In the genomic region with DNA sequence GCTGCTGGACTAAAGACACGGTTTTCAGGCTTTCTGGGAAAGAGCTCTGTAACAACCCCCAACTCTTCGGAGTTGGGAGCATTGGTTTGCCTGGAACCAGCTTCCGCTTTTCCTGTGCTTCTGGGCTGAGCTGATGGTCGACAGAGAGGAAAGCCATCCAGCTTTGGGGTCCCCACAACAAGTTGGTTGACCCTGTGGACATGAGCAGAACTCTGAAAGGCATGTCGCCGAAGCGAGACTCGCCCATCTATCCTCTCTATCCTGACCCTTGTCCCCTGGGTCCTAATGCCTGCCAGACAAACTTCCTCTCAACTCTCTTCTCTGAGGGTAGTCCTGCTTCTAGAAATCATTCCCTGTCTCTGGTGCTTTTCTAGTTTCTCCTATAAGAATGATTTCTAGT, we compare ENCODE assay signal across 9 cellular contexts. TPM values are rescaled to one million over a fixed set of nuclear protein-coding genes. Genes with fewer than 3 reads are reported as not detected.
DNase-seq lines count a peak whose midpoint lies in the region; ATAC-seq and TF ChIP-seq lines count a peak whose summit lies in the region.
"Had no signal": no experiment of that assay in that cellular context is flagged by ENCODE, and none has a peak within 500 bp of the region (broad histone marks: within the 10 kb centered on the region; RNA-seq: fewer than 3 reads in every experiment).

No MANE protein-coding gene starts in this region.

- no peak overlapping the region for H3K18ac ChIP-seq in H9 (ENCODE audit: insufficient read length, low read depth, low read length)

- H4K20me1 ChIP-seq in H9 (ENCODE audit: control insufficient read depth, insufficient read depth, insufficient read length) = no peaks in the 10 kb centered on the region

- H3K27ac ChIP-seq in A673 (ENCODE audit: low read depth, low read length, poor library complexity, severe bottlenecking) (no peak overlapping the region), H9 (ENCODE audit: insufficient read length, low read depth, low read length) (no peak overlapping the region)
- no peak overlapping the region for H3K27ac ChIP-seq in effector memory CD4-positive, alpha-beta T cell (ENCODE audit: insufficient read depth, low read length, poor library complexity, severe bottlenecking)
- H3K27ac ChIP-seq: skin epidermis had no signal

- H3K27me3 ChIP-seq in A673 (replicated peaks; ENCODE audit: insufficient read depth, low read depth, low read length, poor library complexity) = no peaks in the 10 kb centered on the region
- H3K27me3 ChIP-seq in H9 (ENCODE audit: insufficient read depth, low read length) = peaks cover 10% of the 10 kb centered on the region; the same call in 1 of the 2 replicates
- H3K27me3 ChIP-seq in effector memory CD4-positive, alpha-beta T cell (replicated peaks; ENCODE audit: control insufficient read depth, insufficient read depth, low read length, poor library complexity, severe bottlenecking) = no peaks in the 10 kb centered on the region

- no peak overlapping the region for H2BK120ac ChIP-seq in H9 (ENCODE audit: low read depth, low read length, poor library complexity, severe bottlenecking)

- H3K4ac ChIP-seq in H9 (ENCODE audit: low read depth, low read length) = no peak overlapping the region

- BruUV-seq in A673 (replicated peaks; lab: Mats Ljungman, UMichigan) = no TSS peak

- H3K4me1 Mint-ChIP-seq in H9 (peaks cover 22 to 26% of the 10 kb centered on the region in 2 experiments), glutamatergic neuron (ENCODE audit: low read depth, unreplicated experiment) (peaks cover 6% of the 10 kb centered on the region)

- no peak overlapping the region for H3K14ac ChIP-seq in H9 (ENCODE audit: insufficient read depth, low read length)

- peaks cover 10% of the 10 kb centered on the region for H3K23me2 ChIP-seq in H9 (ENCODE audit: insufficient read length, low read depth, low read length, poor library complexity, severe bottlenecking)

- no peak overlapping the region for H2BK20ac ChIP-seq in H9 (ENCODE audit: low read depth, low read length, poor library complexity, severe bottlenecking)

- H3K36me3 Mint-ChIP-seq in H9 (ENCODE audit: insufficient read depth in 1 of 3, low read depth in 3 of 3) (peaks cover 0 to 7% (median 0%) of the 10 kb centered on the region in 3 experiments; a peak in 2 of 7 replicates), glutamatergic neuron (ENCODE audit: unreplicated experiment) (no peaks in the 10 kb centered on the region)

- H2BK12ac ChIP-seq in H9 (ENCODE audit: insufficient read length, low read depth, low read length) = no peak overlapping the region

- DNase-seq in A673 (ENCODE audit: low spot score) (peak; percentile 58), H9 (peak; percentile 59), SHP77 treated with DMSO at 0.1 percent for 48 hours (lab: John Stamatoyannopoulos, UW) (peak; percentile 37), glutamatergic neuron (peak; percentile 45), AG08396 (ENCODE audit: low spot score) (no peak), NCI-H2227 (lab: John Stamatoyannopoulos, UW; ENCODE audit: unreplicated experiment) (no peak)
- DNase-seq in effector memory CD4-positive, alpha-beta T cell = no peak

- H2BK5ac ChIP-seq in H9 (ENCODE audit: insufficient read length, low read length) = no peak overlapping the region

- H2AK5ac ChIP-seq in H9 (ENCODE audit: insufficient read length, low read length) = no peak overlapping the region

- H3K9me3 ChIP-seq in A673 (ENCODE audit: low read depth, low read length, poor library complexity, severe bottlenecking) = no peaks in the 10 kb centered on the region
- no peaks in the 10 kb centered on the region for H3K9me3 ChIP-seq in H9 (ENCODE audit: control insufficient read depth, low read depth, low read length)
- no peaks in the 10 kb centered on the region for H3K9me3 ChIP-seq in effector memory CD4-positive, alpha-beta T cell (ENCODE audit: control insufficient read depth, low read length)

- H3K79me2 ChIP-seq in H9 (ENCODE audit: insufficient read depth, low read length) = no peaks in the 10 kb centered on the region

- no peak overlapping the region for H4K5ac ChIP-seq in H9 (ENCODE audit: insufficient read length, low read depth, low read length)

- no peaks in the 10 kb centered on the region for H3K79me1 ChIP-seq in H9 (ENCODE audit: insufficient read depth, low read depth, low read length, poor library complexity, severe bottlenecking)

- no peak overlapping the region for H3K23ac ChIP-seq in H9 (ENCODE audit: insufficient read length, low read depth, low read length)

- no peak overlapping the region for H3K56ac ChIP-seq in H9 (ENCODE audit: insufficient read length, low read depth, low read length)

- peak overlapping the region; percentile 78 to 94 for H3K4me3 Mint-ChIP-seq in H9
- H3K4me3 Mint-ChIP-seq in glutamatergic neuron (ENCODE audit: unreplicated experiment) = peak overlapping the region; percentile 95

- peaks cover 55% of the 10 kb centered on the region for H3K27me3 Mint-ChIP-seq in H9 (ENCODE audit: low read depth)
- H3K27me3 Mint-ChIP-seq in glutamatergic neuron (ENCODE audit: unreplicated experiment) = peaks cover 11% of the 10 kb centered on the region

- H3K4me1 ChIP-seq in A673 (ENCODE audit: insufficient read depth, low read length, poor library complexity, severe bottlenecking) (no peaks in the 10 kb centered on the region), H9 (ENCODE audit: insufficient read depth, low read length) (no peaks in the 10 kb centered on the region)
- H3K4me1 ChIP-seq in effector memory CD4-positive, alpha-beta T cell (ENCODE audit: control insufficient read depth, insufficient read depth, low read length, poor library complexity, severe bottlenecking) = no peaks in the 10 kb centered on the region

- POLR2A ChIA-PET in A673 (lab: Charles Lee; ENCODE audit: low non-redundant PET) = no interaction called here

- H3K36me3 ChIP-seq in A673 (ENCODE audit: insufficient read depth, low read length, poor library complexity, severe bottlenecking) = no peaks in the 10 kb centered on the region
- no peaks in the 10 kb centered on the region for H3K36me3 ChIP-seq in effector memory CD4-positive, alpha-beta T cell (ENCODE audit: control insufficient read depth, insufficient read depth, low read length)

- H3K4me2 ChIP-seq in H9 (ENCODE audit: insufficient read depth, insufficient read length, low read length) = peak overlapping the region; percentile 58

- H4K8ac ChIP-seq in H9 (replicated peaks; ENCODE audit: insufficient read length, low read depth, low read length) = no peak overlapping the region

- intact Hi-C loops in A673 (cut with micrococcal nuclease; ENCODE audit: unreplicated experiment) = no loop called here

- H3T11ph ChIP-seq in H9 (ENCODE audit: low read length) = no peak overlapping the region

- H2BK15ac ChIP-seq in H9 (ENCODE audit: low read depth, low read length) = no peak overlapping the region

- WGBS in H9 (ENCODE audit: extremely low coverage, insufficient read length, low lambda C conversion rate) = no CpG with 5 or more reads among the region's 8 CpGs

- CTCF ChIA-PET in A673 (lab: Charles Lee) = no interaction called here

- no peak for ATAC-seq in GM19455 (IDR thresholded peaks at IDR 0.05; ENCODE audit: unreplicated experiment)

- H3K9ac ChIP-seq in H9 (ENCODE audit: extremely low read depth, insufficient read length, low read length) = no peak overlapping the region

- peak overlapping the region; percentile 44 for H3K4me3 ChIP-seq in A673 (ENCODE audit: low read depth, low read length, poor library complexity, severe bottlenecking)
- no peak overlapping the region for H3K4me3 ChIP-seq in effector memory CD4-positive, alpha-beta T cell (ENCODE audit: insufficient read depth, low read depth, low read length, poor library complexity, severe bottlenecking)
- H3K4me3 ChIP-seq: skin epidermis had no signal

- H4K91ac ChIP-seq in H9 (ENCODE audit: insufficient read length, low read depth, low read length) = no peak overlapping the region

- no peak overlapping the region; a peak in 1 of 7 replicates for H3K27ac Mint-ChIP-seq in H9
- no peak overlapping the region for H3K27ac Mint-ChIP-seq in glutamatergic neuron (ENCODE audit: unreplicated experiment)

- H3K9me3 Mint-ChIP-seq in H9 = peaks cover 17 to 24% of the 10 kb centered on the region in 2 experiments; a peak in 4 of 5 replicates
- peaks cover 7% of the 10 kb centered on the region for H3K9me3 Mint-ChIP-seq in glutamatergic neuron (ENCODE audit: unreplicated experiment)

- no peak for TF ChIP-seq CTCF in A673 (conservative IDR thresholded peaks at IDR 0.05; ENCODE audit: low read depth, low read length)
- TF ChIP-seq CTCF in H9 (conservative IDR thresholded peaks at IDR 0.05) = no peak
- TF ChIP-seq CTCF in glutamatergic neuron (IDR thresholded peaks at IDR 0.05; ENCODE audit: partially characterized antibody, unreplicated experiment) = no peak

- no peak overlapping the region for H2AFZ ChIP-seq in H9 (ENCODE audit: low read length)

RNA-seq across cellular contexts. Expression of a gene that starts 31.9 kb away (rescaled TPM):
- not detected in 2 replicates for total RNA-seq in A673 (2021)
- 0.55 TPM in 1 of 2 replicates, not detected in the other for total RNA-seq in H9 (2021)
- total RNA-seq in glutamatergic neuron (ENCODE audit: unreplicated experiment) = not detected

RNA-seq across cellular contexts. Expression of a gene that starts 51.0 kb away (rescaled TPM):
- 0.28 and 0.37 TPM in 2 replicates for total RNA-seq in A673 (2021)
- total RNA-seq in H9 (2021) = not detected in 2 replicates
- total RNA-seq in glutamatergic neuron (ENCODE audit: unreplicated experiment) = not detected

Comparison
In these comparisons a context has a peak if more than half of its experiments do, and no peak if none do; other contexts are left out.
1. DNase-seq: peak in A673 (single experiment), H9 (single experiment), SHP77 treated with DMSO at 0.1 percent for 48 hours (single experiment) and glutamatergic neuron (single experiment); none in effector memory CD4-positive, alpha-beta T cell (0 of 3), AG08396 (single experiment) and NCI-H2227 (single experiment).